ENCODE assay signal across 1 cellular context in genomic region chr9:89730715-89731114, GRCh38.
A peak's percentile ranks its signal among the peaks of the same experiment; 100 is the strongest.
TF ChIP-seq lines count a peak whose summit lies in the region.

No MANE protein-coding gene starts in this region.

TF ChIP-seq in liver, 16 proteins besides CTCF, POLR2A, EP300 and RAD21 (continued from another document):
- TF ChIP-seq, protein P1, sequence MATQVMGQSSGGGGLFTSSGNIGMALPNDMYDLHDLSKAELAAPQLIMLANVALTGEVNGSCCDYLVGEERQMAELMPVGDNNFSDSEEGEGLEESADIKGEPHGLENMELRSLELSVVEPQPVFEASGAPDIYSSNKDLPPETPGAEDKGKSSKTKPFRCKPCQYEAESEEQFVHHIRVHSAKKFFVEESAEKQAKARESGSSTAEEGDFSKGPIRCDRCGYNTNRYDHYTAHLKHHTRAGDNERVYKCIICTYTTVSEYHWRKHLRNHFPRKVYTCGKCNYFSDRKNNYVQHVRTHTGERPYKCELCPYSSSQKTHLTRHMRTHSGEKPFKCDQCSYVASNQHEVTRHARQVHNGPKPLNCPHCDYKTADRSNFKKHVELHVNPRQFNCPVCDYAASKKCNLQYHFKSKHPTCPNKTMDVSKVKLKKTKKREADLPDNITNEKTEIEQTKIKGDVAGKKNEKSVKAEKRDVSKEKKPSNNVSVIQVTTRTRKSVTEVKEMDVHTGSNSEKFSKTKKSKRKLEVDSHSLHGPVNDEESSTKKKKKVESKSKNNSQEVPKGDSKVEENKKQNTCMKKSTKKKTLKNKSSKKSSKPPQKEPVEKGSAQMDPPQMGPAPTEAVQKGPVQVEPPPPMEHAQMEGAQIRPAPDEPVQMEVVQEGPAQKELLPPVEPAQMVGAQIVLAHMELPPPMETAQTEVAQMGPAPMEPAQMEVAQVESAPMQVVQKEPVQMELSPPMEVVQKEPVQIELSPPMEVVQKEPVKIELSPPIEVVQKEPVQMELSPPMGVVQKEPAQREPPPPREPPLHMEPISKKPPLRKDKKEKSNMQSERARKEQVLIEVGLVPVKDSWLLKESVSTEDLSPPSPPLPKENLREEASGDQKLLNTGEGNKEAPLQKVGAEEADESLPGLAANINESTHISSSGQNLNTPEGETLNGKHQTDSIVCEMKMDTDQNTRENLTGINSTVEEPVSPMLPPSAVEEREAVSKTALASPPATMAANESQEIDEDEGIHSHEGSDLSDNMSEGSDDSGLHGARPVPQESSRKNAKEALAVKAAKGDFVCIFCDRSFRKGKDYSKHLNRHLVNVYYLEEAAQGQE (IDR thresholded peaks at IDR 0.05): peak; percentile 37
- TF ChIP-seq FOXA1 (IDR thresholded peaks at IDR 0.05): peak; percentile 97
- TF ChIP-seq MAX (IDR thresholded peaks at IDR 0.05): peak; percentile 99
- TF ChIP-seq GABPA (IDR thresholded peaks at IDR 0.05 in 1 of 2, conservative IDR thresholded peaks at IDR 0.05 in 1 of 2): no peak
- no peak for TF ChIP-seq TAF1 (conservative IDR thresholded peaks at IDR 0.05)
- peak; percentile 94 to 95 for TF ChIP-seq RXRA (IDR thresholded peaks at IDR 0.05)
